ENCODE assay signal across 26 cellular contexts in genomic region chr1:91527781-91528180, GRCh38. TPM values are rescaled to one million over a fixed set of nuclear protein-coding genes. Genes with fewer than 3 reads are reported as not detected.
A peak's percentile ranks its signal among the peaks of the same experiment; 100 is the strongest.
DNase-seq lines count a peak whose midpoint lies in the region; ATAC-seq and TF ChIP-seq lines count a peak whose summit lies in the region.
"Had no signal": no experiment of that assay in that cellular context is flagged by ENCODE, and none has a peak within 500 bp of the region (broad histone marks: within the 10 kb centered on the region; RNA-seq: fewer than 3 reads in every experiment).

No MANE protein-coding gene starts in this region.

- H3K9me3 ChIP-seq in esophagus squamous epithelium (no peaks in the 10 kb centered on the region), vagina (no peaks in the 10 kb centered on the region), WERI-Rb-1 (ENCODE audit: severe bottlenecking) (no peaks in the 10 kb centered on the region)
- H3K9me3 ChIP-seq: psoas muscle, thyroid gland had no signal

- H3K4me1 ChIP-seq in esophagus squamous epithelium (peaks cover 0 to 22% (median 0%) of the 10 kb centered on the region in 3 donors), vagina (no peaks in the 10 kb centered on the region)
- H3K4me1 ChIP-seq: psoas muscle had no signal

- peaks cover 61 to 64% of the 10 kb centered on the region in 2 donors for H3K4me1 Mint-ChIP-seq in natural killer cell
- H3K4me1 Mint-ChIP-seq in natural killer cell treated with Interleukin-12 subunit alpha and Interleukin-12 subunit beta and Interleukin-15 and Interleukin-18, amount 100 ng/mL, for 72 hours (ENCODE audit: low read depth in 2 of 2): peaks cover 38 to 42% of the 10 kb centered on the region in 2 donors

- H3K27me3 ChIP-seq in esophagus squamous epithelium: no peaks in the 10 kb centered on the region
- H3K27me3 ChIP-seq in vagina: no peaks in the 10 kb centered on the region
- no peaks in the 10 kb centered on the region for H3K27me3 ChIP-seq in WERI-Rb-1 (ENCODE audit: insufficient read depth, low read depth, severe bottlenecking)
- H3K27me3 ChIP-seq: cardiac muscle cell, thyroid gland had no signal

- intact Hi-C loops in natural killer cell (cut with micrococcal nuclease): no loop called here
- intact Hi-C loops in esophagus squamous epithelium (cut with DNase I): no loop called here
- intact Hi-C loops in vagina (cut with DNase I): no loop called here

- H3K4me3 Mint-ChIP-seq in natural killer cell: no peak overlapping the region
- H3K4me3 Mint-ChIP-seq in natural killer cell treated with Interleukin-12 subunit alpha and Interleukin-12 subunit beta and Interleukin-15 and Interleukin-18, amount 100 ng/mL, for 72 hours: no peak overlapping the region
- H3K4me3 Mint-ChIP-seq: activated CD4-positive, alpha-beta memory T cell treated with anti-CD3 and anti-CD28 coated beads for 36 hours; activated naive CD4-positive, alpha-beta T cell treated with anti-CD3 and anti-CD28 coated beads, Interleukin-2, amount 50 U/mL, for 24 hours; CD4-positive, alpha-beta memory T cell had no signal

- TF ChIP-seq POLR2A in esophagus squamous epithelium (IDR thresholded peaks at IDR 0.05): no peak
- no peak for TF ChIP-seq POLR2A in vagina (IDR thresholded peaks at IDR 0.05)

- TF ChIP-seq CTCF in natural killer cell (IDR thresholded peaks at IDR 0.05) (no peak), esophagus squamous epithelium (IDR thresholded peaks at IDR 0.05) (no peak), vagina (IDR thresholded peaks at IDR 0.05) (no peak), WERI-Rb-1 (IDR thresholded peaks at IDR 0.05; ENCODE audit: low read depth, low read length) (no peak)

- peak overlapping the region in 3 of 4 donors; percentile 63 to 78 (median 66) for H3K27ac ChIP-seq in esophagus squamous epithelium
- H3K27ac ChIP-seq in vagina: peak overlapping the region; percentile 46
- no peak overlapping the region for H3K27ac ChIP-seq in WERI-Rb-1
- H3K27ac ChIP-seq: cardiac muscle cell, psoas muscle, thyroid gland had no signal

- H3K36me3 Mint-ChIP-seq in natural killer cell: no peaks in the 10 kb centered on the region
- H3K36me3 Mint-ChIP-seq in natural killer cell treated with Interleukin-12 subunit alpha and Interleukin-12 subunit beta and Interleukin-15 and Interleukin-18, amount 100 ng/mL, for 72 hours: peaks cover 15% of the 10 kb centered on the region
- H3K36me3 Mint-ChIP-seq: activated naive CD4-positive, alpha-beta T cell treated with anti-CD3 and anti-CD28 coated beads, Interleukin-2, amount 50 U/mL, for 24 hours; CD4-positive, alpha-beta memory T cell had no signal

- no peaks in the 10 kb centered on the region for H3K27me3 Mint-ChIP-seq in natural killer cell (ENCODE audit: low read depth in 2 of 2)
- no peaks in the 10 kb centered on the region for H3K27me3 Mint-ChIP-seq in natural killer cell treated with Interleukin-12 subunit alpha and Interleukin-12 subunit beta and Interleukin-15 and Interleukin-18, amount 100 ng/mL, for 72 hours
- H3K27me3 Mint-ChIP-seq: activated CD4-positive, alpha-beta memory T cell treated with anti-CD3 and anti-CD28 coated beads for 36 hours; activated naive CD4-positive, alpha-beta T cell treated with anti-CD3 and anti-CD28 coated beads, Interleukin-2, amount 50 U/mL, for 24 hours; CD4-positive, alpha-beta memory T cell had no signal

- no peak overlapping the region for H3K4me3 ChIP-seq in esophagus squamous epithelium
- H3K4me3 ChIP-seq in vagina: no peak overlapping the region
- no peak overlapping the region for H3K4me3 ChIP-seq in WERI-Rb-1 (ENCODE audit: low read depth, low read length)
- H3K4me3 ChIP-seq: cardiac muscle cell, psoas muscle, thyroid gland had no signal

- H3K27ac Mint-ChIP-seq in natural killer cell: peak overlapping the region; percentile 32 to 47
- peak overlapping the region in 1 of 2 donors; percentile 60 for H3K27ac Mint-ChIP-seq in natural killer cell treated with Interleukin-12 subunit alpha and Interleukin-12 subunit beta and Interleukin-15 and Interleukin-18, amount 100 ng/mL, for 72 hours
- H3K27ac Mint-ChIP-seq: activated CD4-positive, alpha-beta memory T cell treated with anti-CD3 and anti-CD28 coated beads for 36 hours; activated naive CD4-positive, alpha-beta T cell treated with anti-CD3 and anti-CD28 coated beads, Interleukin-2, amount 50 U/mL, for 24 hours; activated T-helper 2 cell treated with anti-CD3 and anti-CD28 coated beads, Interferon-gamma antibody, Interleukin-2, Interleukin-4, amounts not matched to agents 10 μg/mL and 5 μg/mL and 100 μg/mL, durations not matched to agents 14 hours and 24 hours and 36 hours had no signal

- H3K36me3 ChIP-seq in esophagus squamous epithelium (no peaks in the 10 kb centered on the region), vagina (no peaks in the 10 kb centered on the region), WERI-Rb-1 (0 out of 2 replicates have a peak, but pooled peaks cover 7% of the 10 kb centered on the region)
- H3K36me3 ChIP-seq: cardiac muscle cell, thyroid gland had no signal

- ATAC-seq in natural killer cell: no peak
- ATAC-seq in natural killer cell treated with Interleukin-12 subunit alpha and Interleukin-12 subunit beta and Interleukin-15 and Interleukin-18, amount 100 ng/mL, for 72 hours: no peak
- ATAC-seq in HG02798 (IDR thresholded peaks at IDR 0.05; ENCODE audit: poor library complexity, unreplicated experiment): no peak
- ATAC-seq: activated CD4-positive, CD25-positive, alpha-beta regulatory T cell treated with anti-CD3 and anti-CD28 coated beads, Interleukin-2, amount 50 U/mL, for 24 hours; Panc1; psoas muscle; stimulated activated naive CD8-positive, alpha-beta T cell treated with anti-CD3 and anti-CD28 coated beads, Interleukin-15, Interleukin-2, amounts not matched to agents 100 U/mL and 50 U/mL, for 24 hours had no signal

- no peak for DNase-seq in natural killer cell
- DNase-seq in natural killer cell treated with Interleukin-12 subunit alpha and Interleukin-12 subunit beta and Interleukin-15 and Interleukin-18, amount 100 ng/mL, for 72 hours (ENCODE audit: low spot score): no peak
- no peak for DNase-seq in esophagus squamous epithelium (lab: John Stamatoyannopoulos, UW)
- DNase-seq in iris pigment epithelial cell (ENCODE audit: low read depth): peak; percentile 27
- no peak for DNase-seq in vagina (ENCODE audit: extremely low spot score in 2 of 2)
- DNase-seq in activated CD4-positive, CD25-positive, alpha-beta regulatory T cell treated with anti-CD3 and anti-CD28 coated beads, Interleukin-2, amount 50 U/mL, for 72 hours: no peak
- no peak for DNase-seq in WERI-Rb-1
- DNase-seq: activated CD4-positive, alpha-beta memory T cell treated with anti-CD3 and anti-CD28 coated beads for 36 hours; CD4-positive, alpha-beta memory T cell; cortex of kidney; GOT3; head of caudate nucleus; IMR-90; NCI-H1105; NCI-H187 treated with DMSO at 0.1 percent for 48 hours; NCI-H524 treated with DMSO at 0.1 percent for 48 hours; psoas muscle; SHP77 treated with DMSO at 0.1 percent for 48 hours; stimulated activated naive CD8-positive, alpha-beta T cell treated with anti-CD3 and anti-CD28 coated beads, Interleukin-15, Interleukin-2, amounts not matched to agents 100 U/mL and 50 U/mL, for 24 hours; thyroid gland had no signal

- WGBS in esophagus squamous epithelium, 2 donors: 66 to 75% methylated on average over 2 of the region's 2 CpGs

- no peaks in the 10 kb centered on the region for H3K9me3 Mint-ChIP-seq in natural killer cell
- H3K9me3 Mint-ChIP-seq in natural killer cell treated with Interleukin-12 subunit alpha and Interleukin-12 subunit beta and Interleukin-15 and Interleukin-18, amount 100 ng/mL, for 72 hours: no peaks in the 10 kb centered on the region
- H3K9me3 Mint-ChIP-seq: activated CD4-positive, alpha-beta memory T cell treated with anti-CD3 and anti-CD28 coated beads for 36 hours; activated naive CD4-positive, alpha-beta T cell treated with anti-CD3 and anti-CD28 coated beads, Interleukin-2, amount 50 U/mL, for 24 hours; activated T-helper 2 cell treated with anti-CD3 and anti-CD28 coated beads, Interferon-gamma antibody, Interleukin-2, Interleukin-4, amounts not matched to agents 10 μg/mL and 5 μg/mL and 100 μg/mL, durations not matched to agents 14 hours and 24 hours and 36 hours; CD4-positive, alpha-beta memory T cell had no signal

RNA-seq across cellular contexts. Expression of gene CDC7, which starts 27.1 kb away (rescaled TPM):
- total RNA-seq in natural killer cell (10 to 100 TPM in 1 of 3 donors, 1 to 10 TPM in 2; 7.2 to 11.4 (median 7.9) TPM), esophagus squamous epithelium (1 to 10 TPM; 2.0 to 6.8 (median 4.1) TPM), vagina (3.4 TPM)
- total RNA-seq in natural killer cell treated with Interleukin-12 subunit alpha and Interleukin-12 subunit beta and Interleukin-15 and Interleukin-18, amount 100 ng/mL, for 72 hours: 10 to 100 TPM; 16.1 to 35.8 TPM
